28 cellular contexts compared by ENCODE assay signal in the genomic region with DNA sequence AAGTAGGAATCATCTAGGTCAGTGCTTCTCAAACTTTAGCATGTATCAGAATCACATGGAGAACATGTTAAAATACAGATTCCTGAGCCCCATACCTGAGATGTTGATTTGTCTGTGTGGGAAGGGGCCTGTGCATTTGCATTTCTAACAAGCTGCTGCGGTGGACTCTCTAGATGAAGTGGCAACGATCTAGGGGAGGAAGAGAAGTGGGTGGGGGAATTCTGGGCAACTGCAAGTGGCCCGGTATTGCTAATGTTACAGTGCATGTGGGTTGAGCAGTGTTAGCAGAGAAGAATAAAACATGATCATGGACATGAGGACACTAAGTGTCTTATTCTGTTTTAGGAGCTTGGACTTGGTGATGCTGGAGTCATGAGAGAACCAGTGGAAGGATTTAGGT.
DNase-seq lines count a peak whose midpoint lies in the region; ATAC-seq, FAIRE-seq and TF ChIP-seq lines count a peak whose summit lies in the region.
"Had no signal": no experiment of that assay in that cellular context is flagged by ENCODE, and none has a peak within 500 bp of the region (broad histone marks: within the 10 kb centered on the region; RNA-seq: fewer than 3 reads in every experiment).

No MANE protein-coding gene starts in this region.

- no peak overlapping the region for H3K27ac ChIP-seq in GM12878 (ENCODE audit: control insufficient read depth, insufficient read depth)
- H3K27ac ChIP-seq in small intestine (ENCODE audit: low read depth in 1 of 2, low read length in 1 of 2): no peak overlapping the region
- H3K27ac ChIP-seq: heart left ventricle, right atrium auricular region, SJCRH30, spleen, thyroid gland had no signal

- peak overlapping the region in 1 of 10 donors; percentile 13 for H3K27ac Mint-ChIP-seq in naive thymus-derived CD8-positive, alpha-beta T cell
- H3K27ac Mint-ChIP-seq: activated naive CD8-positive, alpha-beta T cell treated with anti-CD3 and anti-CD28 coated beads for 36 hours; CD8-positive, alpha-beta memory T cell had no signal

- H2AFZ ChIP-seq in GM12878 (ENCODE audit: control insufficient read depth, low read depth, low read length): no peak overlapping the region

- no peaks in the 10 kb centered on the region for H3K4me1 Mint-ChIP-seq in naive thymus-derived CD8-positive, alpha-beta T cell
- H3K4me1 Mint-ChIP-seq: activated naive CD8-positive, alpha-beta T cell treated with anti-CD3 and anti-CD28 coated beads for 36 hours; CD8-positive, alpha-beta memory T cell had no signal

- TF ChIP-seq CTCF in GM12878 (IDR thresholded peaks at IDR 0.05 in 2 of 3, conservative IDR thresholded peaks at IDR 0.05 in 1 of 3; ENCODE audit: control insufficient read depth in 2 of 3, extremely low read depth in 1 of 3, insufficient read depth in 1 of 3, low read depth in 3 of 3, low read length in 3 of 3): no peak

- no peaks in the 10 kb centered on the region for H3K36me3 Mint-ChIP-seq in naive thymus-derived CD8-positive, alpha-beta T cell
- H3K36me3 Mint-ChIP-seq: activated naive CD8-positive, alpha-beta T cell treated with anti-CD3 and anti-CD28 coated beads for 36 hours; CD8-positive, alpha-beta memory T cell had no signal

- no peaks in the 10 kb centered on the region for H4K20me1 ChIP-seq in GM12878 (ENCODE audit: control insufficient read depth, insufficient read depth)

- no peak for TF ChIP-seq POLR2A in GM12878 (IDR thresholded peaks at IDR 0.05; ENCODE audit: low read depth, low read length)

- no peaks in the 10 kb centered on the region for H3K27me3 ChIP-seq in GM12878 (replicated peaks in 1 of 2; ENCODE audit: control insufficient read depth in 2 of 2, insufficient read depth in 2 of 2, low read length in 1 of 2)
- no peaks in the 10 kb centered on the region for H3K27me3 ChIP-seq in small intestine (ENCODE audit: control insufficient read depth in 2 of 2, insufficient read depth in 2 of 2, low read length in 2 of 2)
- H3K27me3 ChIP-seq: heart left ventricle, right atrium auricular region, spleen, thyroid gland had no signal

- H3K4me1 ChIP-seq in GM12878 (ENCODE audit: control insufficient read depth, insufficient read depth, low read length) (no peaks in the 10 kb centered on the region), small intestine (ENCODE audit: control insufficient read depth in 2 of 2, insufficient read depth in 1 of 2, low read depth in 1 of 2, low read length in 1 of 2) (no peaks in the 10 kb centered on the region)
- H3K4me1 ChIP-seq: heart left ventricle, right atrium auricular region, SJCRH30, spleen, thyroid gland had no signal

- POLR2A ChIA-PET in GM12878 (lab: Charles Lee): no interaction called here
- POLR2A ChIA-PET in naive thymus-derived CD8-positive, alpha-beta T cell (lab: Charles Lee): no interaction called here

- no peak overlapping the region for H3K9ac ChIP-seq in GM12878 (ENCODE audit: control insufficient read depth, insufficient read depth, low read length)

- no peak overlapping the region for H3K4me3 Mint-ChIP-seq in naive thymus-derived CD8-positive, alpha-beta T cell
- H3K4me3 Mint-ChIP-seq: activated naive CD8-positive, alpha-beta T cell treated with anti-CD3 and anti-CD28 coated beads for 36 hours; CD8-positive, alpha-beta memory T cell had no signal

- in situ Hi-C loops in GM12878 (cut with MboI): no loop called here

- RAD21 ChIA-PET in GM12878 (lab: Charles Lee; ENCODE audit: unreplicated experiment): no interaction called here

- no peaks in the 10 kb centered on the region for H3K79me2 ChIP-seq in GM12878 (ENCODE audit: control insufficient read depth, insufficient read depth, low read length)

- DNase-seq in GM12878 (ENCODE audit: low read depth, low spot score): no peak
- DNase-seq in HuH-7 (ENCODE audit: low spot score): no peak
- DNase-seq in small intestine: no peak
- no peak for DNase-seq in naive thymus-derived CD8-positive, alpha-beta T cell
- DNase-seq: activated gamma-delta T cell; activated naive CD8-positive, alpha-beta T cell treated with anti-CD3 and anti-CD28 coated beads for 36 hours; anterior cingulate cortex; CD8-positive, alpha-beta memory T cell; foreskin melanocyte; heart left ventricle; NCI-H1048; NCI-H1694; NCI-H446; NCI-H82; SJCRH30; spleen; stimulated activated CD4-positive, alpha-beta T cell treated with anti-CD3 and anti-CD28 coated beads, Interleukin-2, amount 100 ng/mL, for 24 hours; SW 1271; T-helper 9 cell; thyroid gland had no signal

- CTCF ChIA-PET in GM12878 (lab: Yijun Ruan, JAX): interaction anchor here (0.6 kb wide), 1 partner anchor 35 kb away, joined by 3 read pairs; no protein-coding TSS in a partner anchor

- TF ChIP-seq EP300 in GM12878 (IDR thresholded peaks at IDR 0.05; ENCODE audit: borderline replicate concordance in 1 of 2, control insufficient read depth in 1 of 2, low read depth in 2 of 2, low read length in 2 of 2): no peak

- H3K36me3 ChIP-seq in GM12878 (ENCODE audit: control insufficient read depth in 2 of 2, insufficient read depth in 2 of 2, low read length in 1 of 2) (no peaks in the 10 kb centered on the region), small intestine (ENCODE audit: control insufficient read depth in 2 of 2, insufficient read depth in 2 of 2, low read length in 2 of 2) (no peaks in the 10 kb centered on the region)
- H3K36me3 ChIP-seq: heart left ventricle, right atrium auricular region, SJCRH30, spleen, thyroid gland had no signal

- no peak for TF ChIP-seq RAD21 in GM12878 (IDR thresholded peaks at IDR 0.05; ENCODE audit: insufficient read depth, low read depth, low read length)

- ATAC-seq in GM18868 (IDR thresholded peaks at IDR 0.05; ENCODE audit: unreplicated experiment) (peak; percentile 91), GM21717 (IDR thresholded peaks at IDR 0.05; ENCODE audit: unreplicated experiment) (peak; percentile 81), HG02884 (IDR thresholded peaks at IDR 0.05; ENCODE audit: unreplicated experiment) (peak; percentile 78), GM12878 (peak; percentile 40; the same call in 2 of the 3 replicates)
- no peak for ATAC-seq in naive thymus-derived CD8-positive, alpha-beta T cell
- ATAC-seq: HCT116, heart left ventricle, K562 had no signal

- no peak for FAIRE-seq in GM12878 (lab: Jason Lieb, UNC)
- no peak for FAIRE-seq in small intestine (lab: Jason Lieb, UNC)
- FAIRE-seq: bronchial epithelial cell, HTR-8/SVneo, K562 had no signal

- peaks cover 0 to 6% (median 1%) of the 10 kb centered on the region in 5 donors for H3K27me3 Mint-ChIP-seq in naive thymus-derived CD8-positive, alpha-beta T cell
- H3K27me3 Mint-ChIP-seq: activated naive CD8-positive, alpha-beta T cell treated with anti-CD3 and anti-CD28 coated beads for 36 hours; CD8-positive, alpha-beta memory T cell had no signal

- WGBS in GM12878 (ENCODE audit: insufficient coverage, insufficient replicate concordance, low lambda C conversion rate, missing lambda C conversion rate): 2% methylated on average over 3 of the region's 3 CpGs
- 63 to 73% (median 70%) methylated on average over 3 of the region's 3 CpGs for WGBS in small intestine, 3 donors

- SMC1A ChIA-PET in GM12878 (lab: Charles Lee; ENCODE audit: uncharacterized antibody, unreplicated experiment): no interaction called here

- H3K9me3 Mint-ChIP-seq in naive thymus-derived CD8-positive, alpha-beta T cell: peaks cover 0 to 23% (median 1%) of the 10 kb centered on the region in 9 donors

- H3K4me3 ChIP-seq in GM12878 (no peak overlapping the region), small intestine (ENCODE audit: low read depth in 1 of 2, low read length in 2 of 2) (no peak overlapping the region)
- H3K4me3 ChIP-seq: heart left ventricle, K562, right atrium auricular region, SJCRH30, spleen, thyroid gland had no signal

- H3K9me3 ChIP-seq in GM12878 (replicated peaks; ENCODE audit: control insufficient read depth, insufficient read depth, low read length) (no peaks in the 10 kb centered on the region), small intestine (ENCODE audit: control insufficient read depth, low read depth) (no peaks in the 10 kb centered on the region)
- H3K9me3 ChIP-seq: heart left ventricle, right atrium auricular region, SJCRH30, spleen, thyroid gland had no signal

- H3K4me2 ChIP-seq in GM12878 (ENCODE audit: control insufficient read depth, insufficient read depth): no peak overlapping the region

- no TSS peak for BruUV-seq in GM12878 (replicated peaks; lab: Mats Ljungman, UMichigan)

- intact Hi-C loops in GM12878 (cut with micrococcal nuclease; ENCODE audit: unreplicated experiment): no loop called here

TF ChIP-seq in GM12878, 131 proteins besides CTCF, POLR2A, EP300 and RAD21:
- TF ChIP-seq KAT2A (conservative IDR thresholded peaks at IDR 0.05; ENCODE audit: control insufficient read depth, low read depth, low read length) (no peak), BCLAF1 (IDR thresholded peaks at IDR 0.05) (no peak), RUNX3 (IDR thresholded peaks at IDR 0.05; ENCODE audit: low read length) (peak; percentile 39), EGR1 (IDR thresholded peaks at IDR 0.05; ENCODE audit: borderline replicate concordance in 1 of 2, low read depth in 2 of 2, low read length in 2 of 2) (peak in 1 of 2 experiments; percentile 36; a peak in 1 of 3 replicates), TCF12 (IDR thresholded peaks at IDR 0.05; ENCODE audit: low read depth, low read length) (0 out of 2 replicates have a peak, but pooled peaks have one; percentile 6), SUZ12 (IDR thresholded peaks at IDR 0.05; ENCODE audit: unreplicated experiment) (no peak), GABPA (IDR thresholded peaks at IDR 0.05; ENCODE audit: low read depth) (no peak)

Comparison
In these comparisons a context has a peak if more than half of its experiments do, and no peak if none do; other contexts are left out.
1. ATAC-seq: peak in GM18868 (single experiment), GM21717 (single experiment), HG02884 (single experiment) and GM12878 (single experiment); none in naive thymus-derived CD8-positive, alpha-beta T cell (0 of 2).